1 cellular context compared by ENCODE assay signal in the genomic region with DNA sequence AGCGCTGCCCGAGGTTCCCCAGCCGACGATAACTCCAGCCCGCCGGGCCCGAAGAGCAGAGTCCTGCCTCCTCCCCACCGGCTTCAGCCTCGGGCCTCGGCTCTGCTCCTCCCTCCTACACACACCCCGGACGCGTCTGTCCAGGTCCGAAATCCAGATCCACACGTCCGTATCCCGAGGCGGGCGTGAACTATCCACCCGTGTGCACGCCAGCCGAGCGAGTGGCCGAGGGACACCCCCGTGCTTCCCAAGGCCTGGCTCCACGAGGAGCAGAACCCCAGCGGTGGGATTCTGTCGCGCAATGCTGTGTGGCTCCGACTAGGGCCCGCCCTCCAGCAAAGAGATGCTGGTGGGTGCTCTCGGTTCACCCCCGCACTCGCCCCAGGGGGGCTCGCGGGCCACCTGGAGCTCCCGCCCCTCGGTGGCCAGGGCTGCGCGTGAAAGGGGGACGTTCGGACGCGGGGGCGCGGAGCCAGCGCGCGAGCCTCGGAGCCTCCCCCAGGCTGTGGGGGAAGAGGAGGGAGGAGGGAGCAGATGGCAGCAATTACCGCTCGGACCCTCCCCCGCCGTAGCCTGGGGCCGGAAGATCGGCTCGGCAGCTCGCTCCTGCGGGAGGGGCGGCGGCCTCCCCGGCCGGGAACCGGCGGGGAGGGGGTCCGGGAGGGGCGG.
TF ChIP-seq lines count a peak whose summit lies in the region.

No MANE protein-coding gene starts in this region.

TF ChIP-seq in H1, 55 proteins besides CTCF, POLR2A, EP300 and RAD21:
- no peak for TF ChIP-seq YY1 (IDR thresholded peaks at IDR 0.05; ENCODE audit: low read depth, low read length)
- no peak for TF ChIP-seq KDM5A (IDR thresholded peaks at IDR 0.05; ENCODE audit: low read length)
- peak; percentile 70; the same call in 1 of the 2 replicates for TF ChIP-seq SUZ12 (IDR thresholded peaks at IDR 0.05; ENCODE audit: low read length)
- no peak for TF ChIP-seq MAFK (IDR thresholded peaks at IDR 0.05; ENCODE audit: low read depth, low read length)
- no peak for TF ChIP-seq SP2 (IDR thresholded peaks at IDR 0.05; ENCODE audit: low read length)
- TF ChIP-seq KDM4A (IDR thresholded peaks at IDR 0.05; ENCODE audit: low read depth, low read length, severe bottlenecking) = peak; percentile 74
- TF ChIP-seq ZNF274 (IDR thresholded peaks at IDR 0.05; ENCODE audit: borderline replicate concordance, extremely low read depth, low read length) = no peak
- no peak for TF ChIP-seq HDAC2 (IDR thresholded peaks at IDR 0.05; ENCODE audit: borderline replicate concordance in 1 of 2, low read depth in 2 of 2, low read length in 2 of 2)
- peak; percentile 35; the same call in 1 of the 2 replicates for TF ChIP-seq EGR1 (IDR thresholded peaks at IDR 0.05; ENCODE audit: borderline replicate concordance, low read depth, low read length)
- no peak for TF ChIP-seq KDM1A (IDR thresholded peaks at IDR 0.05; ENCODE audit: borderline replicate concordance, low read length)
- no peak for TF ChIP-seq TCF12 (IDR thresholded peaks at IDR 0.05; ENCODE audit: low read depth, low read length)
- TF ChIP-seq SIX5 (IDR thresholded peaks at IDR 0.05; ENCODE audit: low read depth, low read length) = no peak
- no peak for TF ChIP-seq SIN3A (conservative IDR thresholded peaks at IDR 0.05 in 1 of 2, IDR thresholded peaks at IDR 0.05 in 1 of 2; ENCODE audit: low read depth in 1 of 2, low read length in 2 of 2)
- peak; percentile 32; the same call in 1 of the 2 replicates for TF ChIP-seq PHF8 (conservative IDR thresholded peaks at IDR 0.05; ENCODE audit: low read depth, low read length)
- no peak for TF ChIP-seq JUN (IDR thresholded peaks at IDR 0.05; ENCODE audit: low read depth, low read length)
- TF ChIP-seq, protein P1, sequence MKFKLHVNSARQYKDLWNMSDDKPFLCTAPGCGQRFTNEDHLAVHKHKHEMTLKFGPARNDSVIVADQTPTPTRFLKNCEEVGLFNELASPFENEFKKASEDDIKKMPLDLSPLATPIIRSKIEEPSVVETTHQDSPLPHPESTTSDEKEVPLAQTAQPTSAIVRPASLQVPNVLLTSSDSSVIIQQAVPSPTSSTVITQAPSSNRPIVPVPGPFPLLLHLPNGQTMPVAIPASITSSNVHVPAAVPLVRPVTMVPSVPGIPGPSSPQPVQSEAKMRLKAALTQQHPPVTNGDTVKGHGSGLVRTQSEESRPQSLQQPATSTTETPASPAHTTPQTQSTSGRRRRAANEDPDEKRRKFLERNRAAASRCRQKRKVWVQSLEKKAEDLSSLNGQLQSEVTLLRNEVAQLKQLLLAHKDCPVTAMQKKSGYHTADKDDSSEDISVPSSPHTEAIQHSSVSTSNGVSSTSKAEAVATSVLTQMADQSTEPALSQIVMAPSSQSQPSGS (IDR thresholded peaks at IDR 0.05; ENCODE audit: low read length) = no peak
- TF ChIP-seq ASH2L (IDR thresholded peaks at IDR 0.05; ENCODE audit: low read length) = no peak
- no peak for TF ChIP-seq NRF1 (IDR thresholded peaks at IDR 0.05; ENCODE audit: low read depth, low read length)
- TF ChIP-seq EZH2 (IDR thresholded peaks at IDR 0.05; ENCODE audit: low read depth, low read length, severe bottlenecking) = peak; percentile 36
- TF ChIP-seq CTBP2 (IDR thresholded peaks at IDR 0.05; ENCODE audit: borderline replicate concordance, insufficient read depth, insufficient read length, low read length) = no peak
TF ChIP-seq in H1: peak in this region for 5.
